ENCODE assay signal across 8 cellular contexts in the genomic region with DNA sequence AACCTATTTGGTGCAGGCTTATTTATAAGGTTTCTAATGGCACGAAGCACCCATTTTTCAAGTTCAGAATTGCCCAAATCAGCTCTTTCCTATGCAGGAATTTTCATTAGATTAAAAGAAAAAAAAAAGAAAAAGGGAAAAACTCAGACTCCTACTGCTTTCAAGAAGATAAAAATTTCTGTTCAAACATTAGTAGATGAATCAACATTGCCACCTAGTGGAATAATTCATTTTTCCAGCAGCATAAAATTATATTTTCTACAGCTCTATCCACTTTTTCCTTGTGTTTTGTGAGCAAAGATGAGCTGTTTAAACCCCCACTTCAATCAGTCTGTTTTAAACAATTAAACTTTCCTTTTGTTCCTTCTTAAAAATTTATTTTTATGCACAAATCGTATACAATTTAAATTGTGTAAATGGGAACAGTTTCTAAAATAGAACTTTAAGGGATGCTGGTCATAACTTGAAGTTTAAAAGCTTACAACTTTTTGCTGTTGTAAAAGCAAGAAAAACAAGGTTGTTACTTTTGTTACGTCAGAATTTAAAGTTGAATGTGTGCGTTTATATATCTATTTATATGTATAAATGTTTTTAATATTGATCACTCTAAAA.
A peak's percentile ranks its signal among the peaks of the same experiment; 100 is the strongest.
DNase-seq lines count a peak whose midpoint lies in the region; ATAC-seq, FAIRE-seq and TF ChIP-seq lines count a peak whose summit lies in the region.
"Had no signal": no experiment of that assay in that cellular context is flagged by ENCODE, and none has a peak within 500 bp of the region (broad histone marks: within the 10 kb centered on the region; RNA-seq: fewer than 3 reads in every experiment).

No MANE protein-coding gene starts in this region.

- TF ChIP-seq CTCF in GM06990 (IDR thresholded peaks at IDR 0.05; ENCODE audit: insufficient read depth, low read length, poor library complexity, severe bottlenecking) (peak; percentile 33), LNCAP (IDR thresholded peaks at IDR 0.05) (peak; percentile 67), adrenal gland (IDR thresholded peaks at IDR 0.05) (peak in 5 of 6 experiments; percentile 20 to 71 (median 43))

- H3K27ac Mint-ChIP-seq in CD8-positive, alpha-beta memory T cell, result peak overlapping the region in 1 of 8 donors; percentile 10
- H3K27ac Mint-ChIP-seq: naive B cell had no signal

- no peaks in the 10 kb centered on the region for H3K9me3 Mint-ChIP-seq in CD8-positive, alpha-beta memory T cell
- H3K9me3 Mint-ChIP-seq: naive B cell had no signal

- H3K27me3 ChIP-seq in GM06990 (replicated peaks; ENCODE audit: control insufficient read depth, insufficient read depth, low read length), result no peaks in the 10 kb centered on the region
- no peaks in the 10 kb centered on the region for H3K27me3 ChIP-seq in adrenal gland
- H3K27me3 ChIP-seq in CD8-positive, alpha-beta memory T cell (ENCODE audit: insufficient read depth, low read length, poor library complexity, severe bottlenecking), result no peaks in the 10 kb centered on the region

- DNase-seq in GM06990 (ENCODE audit: extremely low read depth, insufficient read length), result peak; percentile 5
- DNase-seq in adrenal gland, result no peak
- peak; percentile 66 for DNase-seq in left kidney (ENCODE audit: low read depth, low spot score)
- no peak for DNase-seq in CD8-positive, alpha-beta memory T cell
- DNase-seq in HTR-8/SVneo (ENCODE audit: insufficient read length, low spot score), result no peak
- DNase-seq: naive B cell had no signal

- FAIRE-seq in HTR-8/SVneo (lab: Jason Lieb, UNC), result no peak

- POLR2A ChIA-PET in CD8-positive, alpha-beta memory T cell (lab: Charles Lee), result no interaction called here

- no peak for ATAC-seq in GM18858 (IDR thresholded peaks at IDR 0.05; ENCODE audit: unreplicated experiment)

- no peaks in the 10 kb centered on the region for H3K4me1 Mint-ChIP-seq in CD8-positive, alpha-beta memory T cell
- H3K4me1 Mint-ChIP-seq: naive B cell had no signal

- CTCF ChIA-PET in CD8-positive, alpha-beta memory T cell (lab: Charles Lee), result interaction anchor here (1.0 kb wide), 1 partner anchor 17 kb away, joined by 3 read pairs; no protein-coding TSS in a partner anchor

- WGBS in adrenal gland, 4 donors, result 14 to 22% (median 18%) methylated on average over 4 of the region's 4 CpGs

- H3K27ac ChIP-seq in adrenal gland, result no peak overlapping the region
- H3K27ac ChIP-seq in CD8-positive, alpha-beta memory T cell (ENCODE audit: low read depth, low read length), result no peak overlapping the region

- H3K36me3 Mint-ChIP-seq in CD8-positive, alpha-beta memory T cell, result no peaks in the 10 kb centered on the region
- H3K36me3 Mint-ChIP-seq: naive B cell had no signal

- H3K4me3 Mint-ChIP-seq in CD8-positive, alpha-beta memory T cell, result no peak overlapping the region
- H3K4me3 Mint-ChIP-seq: naive B cell had no signal

- intact Hi-C loops in adrenal gland (cut with DNase I), result no loop called here

- H3K9me3 ChIP-seq in adrenal gland (replicated peaks in 1 of 3), result no peaks in the 10 kb centered on the region
- no peaks in the 10 kb centered on the region for H3K9me3 ChIP-seq in CD8-positive, alpha-beta memory T cell (ENCODE audit: low read length)

- no peak for TF ChIP-seq POLR2A in adrenal gland (IDR thresholded peaks at IDR 0.05)

- H3K36me3 ChIP-seq in GM06990 (ENCODE audit: control insufficient read depth, insufficient read depth, low read length) (no peaks in the 10 kb centered on the region), adrenal gland (replicated peaks in 1 of 2) (no peaks in the 10 kb centered on the region)
- no peaks in the 10 kb centered on the region for H3K36me3 ChIP-seq in CD8-positive, alpha-beta memory T cell (ENCODE audit: insufficient read depth, low read length)

- H3K27me3 Mint-ChIP-seq in CD8-positive, alpha-beta memory T cell, result peaks cover 0 to 9% of the 10 kb centered on the region in 2 donors
- H3K27me3 Mint-ChIP-seq: naive B cell had no signal

- H3K4me3 ChIP-seq in GM06990 (replicated peaks; ENCODE audit: low read depth, low read length), result no peak overlapping the region
- no peak overlapping the region for H3K4me3 ChIP-seq in adrenal gland
- H3K4me3 ChIP-seq in CD8-positive, alpha-beta memory T cell (ENCODE audit: low read length), result no peak overlapping the region

- no peaks in the 10 kb centered on the region for H3K4me1 ChIP-seq in adrenal gland (replicated peaks in 1 of 2)
- H3K4me1 ChIP-seq in CD8-positive, alpha-beta memory T cell (ENCODE audit: insufficient read depth, low read length), result no peaks in the 10 kb centered on the region

Comparison
In these comparisons a context has a peak if more than half of its experiments do, and no peak if none do; other contexts are left out.
1. DNase-seq: peak in GM06990 (single experiment) and left kidney (single experiment); none in adrenal gland (0 of 7), CD8-positive, alpha-beta memory T cell (0 of 5) and HTR-8/SVneo (single experiment).
2. Peak in every context shown above with its lines, with median percentiles within 50 percentile points of each other: CTCF ChIP-seq.